In the genomic region with DNA sequence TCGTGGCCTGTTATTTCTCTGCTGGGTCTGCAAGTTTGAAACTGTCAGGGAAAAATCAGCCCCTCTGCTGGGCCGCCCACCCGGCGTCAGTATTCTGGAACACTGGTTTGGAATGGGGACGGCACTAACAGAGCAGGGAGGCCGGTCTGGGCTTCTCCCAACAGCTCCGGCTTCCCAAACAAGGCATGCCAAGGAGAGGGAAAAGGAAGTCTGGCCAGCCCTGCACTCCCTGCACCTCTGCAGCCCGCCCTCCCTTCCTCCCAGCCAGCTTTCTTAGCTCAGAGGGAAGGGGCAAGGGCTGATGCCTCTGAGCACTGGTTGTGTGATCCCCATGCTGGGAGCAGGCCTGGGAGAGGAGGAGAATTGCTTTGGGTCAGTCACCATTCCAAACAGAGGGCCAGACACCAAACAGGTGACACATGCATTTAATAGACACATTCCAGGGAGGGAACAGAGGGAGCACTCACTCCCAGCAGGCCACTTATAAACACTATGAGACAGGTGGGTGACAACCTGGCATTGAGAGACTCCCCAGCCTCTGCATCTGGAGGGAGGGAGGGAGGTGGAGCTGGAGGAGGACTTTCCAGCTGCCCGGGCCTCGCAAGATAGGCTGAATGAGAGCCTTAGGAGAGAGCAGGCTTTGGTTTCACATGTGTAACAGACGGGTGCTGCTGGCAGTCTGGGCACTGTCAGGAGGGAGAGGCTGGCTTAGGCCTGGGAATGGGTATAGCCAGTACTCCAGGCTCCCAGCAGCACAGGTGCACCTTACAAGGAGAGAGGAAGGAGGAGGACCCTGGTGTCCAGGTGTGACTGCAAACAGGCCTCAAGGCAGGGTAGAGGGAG, we compare ENCODE assay signal across 1 cellular context.
TF ChIP-seq lines count a peak whose summit lies in the region.

No MANE protein-coding gene starts in this region.

TF ChIP-seq in GM23338, 12 proteins besides CTCF, POLR2A, EP300 and RAD21:
- TF ChIP-seq POLR2AphosphoS5 (IDR thresholded peaks at IDR 0.05; ENCODE audit: low read depth) (no peak), NANOG (IDR thresholded peaks at IDR 0.05; ENCODE audit: borderline replicate concordance) (no peak)
